In the genomic region with DNA sequence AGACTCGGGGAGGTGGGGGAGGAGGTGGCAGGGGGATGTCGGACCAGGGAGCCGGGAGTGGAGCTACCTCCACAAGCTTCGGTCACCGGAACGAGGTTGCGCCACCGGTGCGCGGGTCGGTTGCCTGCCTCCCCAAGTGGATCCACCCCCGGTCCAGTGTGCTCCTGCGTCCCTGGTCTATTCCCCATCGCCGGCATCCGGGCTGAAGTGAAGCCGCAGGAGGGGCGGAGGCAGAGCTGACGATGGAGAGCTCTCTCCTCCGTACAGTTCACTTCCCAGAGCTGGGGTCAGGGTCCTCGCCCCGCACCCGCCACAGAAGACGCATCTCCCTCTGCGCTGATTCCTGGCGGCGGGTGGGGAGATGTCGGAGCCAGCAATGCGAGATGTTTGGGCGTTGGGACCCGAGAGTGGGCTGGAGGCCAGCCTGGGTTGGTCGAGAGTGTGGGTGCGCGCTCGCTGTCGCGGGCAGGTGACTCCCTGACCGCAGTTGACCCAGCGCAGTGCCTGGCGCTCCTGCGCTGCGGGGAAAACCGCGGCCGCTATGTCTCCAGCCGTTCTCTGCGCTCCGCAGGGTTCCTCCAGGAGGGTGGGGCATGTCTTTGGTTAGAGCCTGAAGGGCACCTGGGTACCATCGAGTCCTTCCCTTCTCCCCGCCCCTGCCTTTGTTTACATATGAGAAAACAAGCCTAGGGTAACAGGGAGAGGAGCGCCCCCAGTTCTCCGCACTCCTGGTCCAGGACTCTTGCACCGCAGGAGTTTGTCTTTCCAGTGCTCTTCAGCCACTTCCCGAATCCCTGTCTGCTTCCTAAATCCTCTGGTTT, we compare ENCODE assay signal across 8 cellular contexts. TPM values are rescaled to one million over a fixed set of nuclear protein-coding genes. Genes with fewer than 3 reads are reported as not detected.
DNase-seq lines count a peak whose midpoint lies in the region; ATAC-seq and TF ChIP-seq lines count a peak whose summit lies in the region.

No MANE protein-coding gene starts in this region.

- POLR2A ChIA-PET in OCI-LY7 (lab: Charles Lee) = no interaction called here

- H3K9me2 ChIP-seq in OCI-LY7 (ENCODE audit: insufficient read depth, low read length) = no peaks in the 10 kb centered on the region

- no peak overlapping the region for H3K4me2 ChIP-seq in OCI-LY7 (ENCODE audit: low read length)

- peaks cover 10 to 22% of the 10 kb centered on the region in 2 donors for H3K4me1 ChIP-seq in adrenal gland (replicated peaks in 1 of 2)
- no peaks in the 10 kb centered on the region for H3K4me1 ChIP-seq in OCI-LY7 (ENCODE audit: insufficient read depth, low read length, poor library complexity, severe bottlenecking)

- H3K4me3 ChIP-seq in adrenal gland (peak overlapping the region; percentile 33 to 75 (median 64)), OCI-LY7 (ENCODE audit: low read depth, low read length, poor library complexity, severe bottlenecking) (no peak overlapping the region)

- no peaks in the 10 kb centered on the region for H3K79me2 ChIP-seq in OCI-LY7 (ENCODE audit: insufficient read depth, low read depth, low read length)

- intact Hi-C loops in cardiac septum (cut with DNase I) = loop anchor here (2.0 kb wide), 2 partner anchors 53 to 93 kb away; no protein-coding TSS in a partner anchor
- intact Hi-C loops in Right ventricle myocardium inferior (cut with DNase I) = loop anchor here (2.0 to 5.0 kb wide), 3 partner anchors 37 to 52 kb away; no protein-coding TSS in a partner anchor
- intact Hi-C loops in adrenal gland (cut with DNase I) = loop anchor here (10.0 kb wide), 1 partner anchor 91 kb away; no protein-coding TSS in a partner anchor
- intact Hi-C loops in OCI-LY7 (cut with micrococcal nuclease; ENCODE audit: unreplicated experiment) = loop anchor here (2.0 kb wide), 1 partner anchor 53 kb away; no protein-coding TSS in a partner anchor

- H3K27me3 ChIP-seq in adrenal gland = no peaks in the 10 kb centered on the region

- peak; percentile 64 for DNase-seq in cardiac septum (ENCODE audit: low spot score)
- DNase-seq in Right ventricle myocardium inferior (ENCODE audit: missing footprints) = no peak
- peak; percentile 44 to 78 (median 61) for DNase-seq in adrenal gland
- peak; percentile 38 for DNase-seq in iris pigment epithelial cell (ENCODE audit: low read depth)
- peak; percentile 24 for DNase-seq in stimulated activated CD4-positive, alpha-beta T cell treated with anti-CD3 and anti-CD28 coated beads, Interleukin-4, amount 100 ng/mL, for 24 hours
- DNase-seq in LoVo (ENCODE audit: low spot score) = no peak
- no peak for DNase-seq in OCI-LY7 (ENCODE audit: low spot score)

- H3K27ac ChIP-seq in adrenal gland = peak overlapping the region; percentile 60 to 96 (median 79)
- no peak overlapping the region for H3K27ac ChIP-seq in OCI-LY7 (ENCODE audit: low read depth, low read length, poor library complexity, severe bottlenecking)

- H4K20me1 ChIP-seq in OCI-LY7 (ENCODE audit: insufficient read depth, low read length) = no peaks in the 10 kb centered on the region

- peak in 1 of 2 donors; percentile 31 for TF ChIP-seq POLR2A in adrenal gland (IDR thresholded peaks at IDR 0.05)

- H3K36me3 ChIP-seq in adrenal gland (replicated peaks in 1 of 2) (peaks cover 0 to 5% of the 10 kb centered on the region in 2 donors), OCI-LY7 (ENCODE audit: insufficient read depth, low read length) (no peaks in the 10 kb centered on the region)

- ATAC-seq in Right ventricle myocardium inferior = no peak
- no peak for ATAC-seq in HG02973 (IDR thresholded peaks at IDR 0.05; ENCODE audit: unreplicated experiment)

- 2 to 3% (median 2%) methylated on average over 8 to 54 of the region's 54 CpGs for WGBS in adrenal gland, 4 donors

- no TSS peak for BruUV-seq in OCI-LY7 (replicated peaks; lab: Mats Ljungman, UMichigan)

- H3K9me3 ChIP-seq in adrenal gland (replicated peaks in 1 of 3) (no peaks in the 10 kb centered on the region), OCI-LY7 (ENCODE audit: low read length) (no peaks in the 10 kb centered on the region)

- H2AFZ ChIP-seq in OCI-LY7 (ENCODE audit: low read length) = no peak overlapping the region

- CTCF ChIA-PET in OCI-LY7 (lab: Charles Lee; ENCODE audit: unreplicated experiment) = no interaction called here

- TF ChIP-seq CTCF in adrenal gland (IDR thresholded peaks at IDR 0.05) = no peak
- TF ChIP-seq CTCF in OCI-LY7 (conservative IDR thresholded peaks at IDR 0.05; ENCODE audit: low read length) = no peak

RNA-seq across cellular contexts. Expression of a gene that starts 1.7 kb away (rescaled TPM):
- 42.0 TPM for total RNA-seq in cardiac septum
- 19.8 TPM for total RNA-seq in Right ventricle myocardium inferior
- total RNA-seq in adrenal gland = 100 to 1,000 TPM; 102 to 549 (median 313) TPM
- polyA plus RNA-seq in adrenal gland = 100 to 1,000 TPM in 1 of 3 donors, 10 to 100 TPM in 2; 10.0 to 298 (median 57.6) TPM
- total RNA-seq in OCI-LY7 (2014; rRNA removed; shearing (Covaris generic)) = not detected in 2 replicates
- not detected in 2 replicates for total RNA-seq in OCI-LY7 (2022)

Comparison
In these comparisons a context has a peak if more than half of its experiments do, and no peak if none do; other contexts are left out.
1. DNase-seq: peak in cardiac septum (single experiment), adrenal gland (7 of 7), iris pigment epithelial cell (single experiment) and stimulated activated CD4-positive, alpha-beta T cell treated with anti-CD3 and anti-CD28 coated beads, Interleukin-4, amount 100 ng/mL, for 24 hours (single experiment); none in Right ventricle myocardium inferior (single experiment), LoVo (single experiment) and OCI-LY7 (single experiment).
2. RNA of a gene that starts 1.7 kb away (total RNA-seq): 102 to 549 TPM in adrenal gland, 42.0 TPM in cardiac septum (single experiment) and 19.8 TPM in Right ventricle myocardium inferior (single experiment); not detected in OCI-LY7; every median in the first group is over 10 times any median in the second.